8 cellular contexts compared by ENCODE assay signal in the genomic region with DNA sequence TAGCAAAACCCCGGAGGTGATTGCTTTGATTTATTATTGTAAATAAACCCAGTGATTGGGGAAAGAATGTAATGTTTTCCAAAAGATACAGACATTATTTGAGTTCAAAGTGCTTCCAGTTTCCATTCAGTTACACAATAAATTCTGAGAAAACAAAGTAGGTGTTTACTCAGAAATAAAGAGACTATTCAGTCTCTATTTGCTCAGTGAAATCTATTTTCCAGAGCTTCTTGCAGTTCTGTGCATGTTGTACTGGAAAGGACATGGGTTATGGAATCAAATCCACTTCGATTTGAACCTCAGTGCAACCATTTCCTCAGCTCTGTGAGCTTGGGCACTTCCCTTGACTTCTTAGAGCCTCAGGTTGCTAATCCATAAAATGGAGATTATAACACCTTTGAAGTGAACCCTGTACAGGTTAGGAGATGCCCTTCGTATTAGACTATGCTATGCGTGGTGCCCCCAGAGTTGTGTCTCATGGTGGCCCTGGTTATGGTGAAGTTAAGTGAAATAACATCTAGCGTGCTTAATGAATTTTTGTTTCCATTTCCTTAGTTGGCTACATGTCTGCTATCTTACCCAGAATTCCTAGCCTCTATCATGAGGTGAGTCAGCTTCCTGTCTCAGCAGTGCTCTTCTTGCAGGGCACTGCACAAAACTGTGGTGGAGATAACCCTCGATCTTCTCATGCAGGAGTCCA.
A peak's percentile ranks its signal among the peaks of the same experiment; 100 is the strongest.
DNase-seq lines count a peak whose midpoint lies in the region; ATAC-seq and TF ChIP-seq lines count a peak whose summit lies in the region.

No MANE protein-coding gene starts in this region.

- H2AFZ ChIP-seq in MM.1S (ENCODE audit: low read length) = no peak overlapping the region

- H3K9me2 ChIP-seq in MM.1S (replicated peaks; ENCODE audit: insufficient read depth, low read length) = no peaks in the 10 kb centered on the region

- DNase-seq in MM.1S = peak; percentile 44
- DNase-seq in activated naive CD4-positive, alpha-beta T cell treated with anti-CD3 and anti-CD28 coated beads, Interleukin-2, amount 50 U/mL, for 16 hours = peak; percentile 35
- no peak for DNase-seq in sciatic nerve (ENCODE audit: low spot score)
- no peak for DNase-seq in NCI-H2227 treated with DMSO at 0.1 percent for 48 hours (lab: John Stamatoyannopoulos, UW)
- no peak for DNase-seq in T1000 (lab: John Stamatoyannopoulos, UW)

- ATAC-seq in GM19452 (IDR thresholded peaks at IDR 0.05; ENCODE audit: unreplicated experiment) = peak; percentile 55
- ATAC-seq in sciatic nerve = peak; percentile 78
- no peak for ATAC-seq in HG03025 (IDR thresholded peaks at IDR 0.05; ENCODE audit: low FRiP score, unreplicated experiment)

- H3F3A ChIP-seq in MM.1S (ENCODE audit: insufficient read depth, low read length) = peaks cover 17% of the 10 kb centered on the region

- no peak overlapping the region for H3K9ac ChIP-seq in MM.1S (ENCODE audit: low read length)

- H3K36me3 ChIP-seq in MM.1S (replicated peaks; ENCODE audit: insufficient read depth, low read length) = peaks cover 31% of the 10 kb centered on the region

- intact Hi-C loops in sciatic nerve (cut with DNase I) = no loop called here

- no peaks in the 10 kb centered on the region for H4K20me1 ChIP-seq in MM.1S (ENCODE audit: insufficient read depth, low read length)

- H3K27me3 ChIP-seq in MM.1S (replicated peaks; ENCODE audit: insufficient read depth, low read length) = no peaks in the 10 kb centered on the region

- no peak overlapping the region for H3K4me3 ChIP-seq in MM.1S (ENCODE audit: low read length)

- H3K9me3 ChIP-seq in MM.1S (replicated peaks; ENCODE audit: insufficient read depth, low read length) = no peaks in the 10 kb centered on the region

- TF ChIP-seq CTCF in 22Rv1 (IDR thresholded peaks at IDR 0.05) (no peak), MM.1S (IDR thresholded peaks at IDR 0.05; ENCODE audit: low read length) (no peak)

- peak overlapping the region; percentile 74 for H3K27ac ChIP-seq in 22Rv1
- H3K27ac ChIP-seq in MM.1S (ENCODE audit: low read length) = no peak overlapping the region

- peaks cover 58% of the 10 kb centered on the region for H3K4me1 ChIP-seq in MM.1S (ENCODE audit: low read length)

- no peak overlapping the region for H3K4me2 ChIP-seq in MM.1S (ENCODE audit: low read depth, low read length)

- peaks cover 92% of the 10 kb centered on the region for H3K79me2 ChIP-seq in MM.1S (ENCODE audit: low read length)

Comparison
In these comparisons a context has a peak if more than half of its experiments do, and no peak if none do; other contexts are left out.
1. DNase-seq: peak in MM.1S (single experiment) and activated naive CD4-positive, alpha-beta T cell treated with anti-CD3 and anti-CD28 coated beads, Interleukin-2, amount 50 U/mL, for 16 hours (single experiment); none in sciatic nerve (single experiment), NCI-H2227 treated with DMSO at 0.1 percent for 48 hours (single experiment) and T1000 (single experiment).